ENCODE assay signal across 13 cellular contexts in the genomic region with DNA sequence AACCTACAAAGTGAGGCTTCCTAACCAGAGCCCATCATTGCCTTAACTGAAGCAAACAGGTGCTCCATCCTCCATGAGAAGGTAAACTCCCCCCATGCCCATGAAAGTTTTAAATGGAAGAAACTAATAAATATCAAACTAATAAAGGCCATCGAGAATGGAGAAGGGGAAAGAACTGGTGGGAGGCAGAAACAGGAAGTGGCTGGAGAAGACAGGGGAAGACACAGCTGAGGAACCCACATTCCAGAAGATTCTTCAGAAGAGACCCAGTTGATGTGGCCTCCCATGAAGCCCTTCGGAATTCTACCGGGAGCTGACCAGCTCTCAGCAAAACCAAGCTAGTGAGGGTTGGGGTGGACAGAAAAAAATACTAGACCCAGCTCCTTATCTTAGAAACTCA. TPM values are rescaled to one million over a fixed set of nuclear protein-coding genes. Genes with fewer than 3 reads are reported as not detected.
DNase-seq lines count a peak whose midpoint lies in the region; ATAC-seq and TF ChIP-seq lines count a peak whose summit lies in the region.
"Had no signal": no experiment of that assay in that cellular context is flagged by ENCODE, and none has a peak within 500 bp of the region (broad histone marks: within the 10 kb centered on the region; RNA-seq: fewer than 3 reads in every experiment).

No MANE protein-coding gene starts in this region.

- H3K36me3 Mint-ChIP-seq in CD4-positive, alpha-beta T cell (ENCODE audit: low read depth), result peaks cover 19% of the 10 kb centered on the region

- no peak for DNase-seq in CD4-positive, alpha-beta T cell
- DNase-seq in adrenal gland (peak in 1 of 7 donors; percentile 15), ovary (no peak), amniotic stem cell (lab: John Stamatoyannopoulos, UW) (no peak), C1 segment of cervical spinal cord (lab: John Stamatoyannopoulos, UW) (no peak)
- DNase-seq: activated CD4-positive, alpha-beta T cell treated with anti-CD3 and anti-CD28 coated beads, Interleukin-2, amount 50 U/mL, for 48 hours; dermis blood vessel endothelial cell; NCI-H1048; PC-3; stimulated activated CD4-positive, alpha-beta T cell treated with anti-CD3 and anti-CD28 coated beads, Interleukin-1b, Interleukin-23, amount 100 ng/mL, for 48 hours had no signal

- no peaks in the 10 kb centered on the region for H3K27me3 Mint-ChIP-seq in CD4-positive, alpha-beta T cell

- whole genome bisulfite sequencing in adrenal gland, 4 donors, result 73 to 77% (median 76%) methylated on average over 3 of the region's 3 CpGs
- WGBS in ovary, 3 donors, result 74 to 83% (median 78%) methylated on average over 3 of the region's 3 CpGs

- H3K4me2 ChIP-seq in BLaER1, result peak overlapping the region; percentile 78

- H3K27me3 ChIP-seq in BLaER1 (no peaks in the 10 kb centered on the region), adrenal gland (no peaks in the 10 kb centered on the region), ovary (no peaks in the 10 kb centered on the region)
- H3K27me3 ChIP-seq in CD4-positive, alpha-beta T cell (ENCODE audit: control insufficient read depth, insufficient read depth, low read length), result no peaks in the 10 kb centered on the region

- no peak overlapping the region for H3K4me3 Mint-ChIP-seq in CD4-positive, alpha-beta T cell

- H3K36me3 ChIP-seq in BLaER1, result no peaks in the 10 kb centered on the region
- peaks cover 0 to 7% of the 10 kb centered on the region in 2 donors for H3K36me3 ChIP-seq in adrenal gland (replicated peaks in 1 of 2)
- no peaks in the 10 kb centered on the region for H3K36me3 ChIP-seq in ovary
- H3K36me3 ChIP-seq: prostate gland had no signal

- CTCF ChIA-PET in CD4-positive, alpha-beta T cell (lab: Charles Lee), result interaction anchor here (0.9 to 2.0 kb wide), 3 partner anchors 23 to 115 kb away, joined by 3 to 9 read pairs (median 3); partner anchors contain the start of gene SH3BP5

- TF ChIP-seq EP300 in ovary (IDR thresholded peaks at IDR 0.05), result no peak

- H3K9me3 ChIP-seq in BLaER1 (no peaks in the 10 kb centered on the region), adrenal gland (replicated peaks in 1 of 3) (no peaks in the 10 kb centered on the region), ovary (no peaks in the 10 kb centered on the region)
- H3K9me3 ChIP-seq in CD4-positive, alpha-beta T cell (ENCODE audit: control insufficient read depth, low read length), result no peaks in the 10 kb centered on the region
- H3K9me3 ChIP-seq: prostate gland had no signal

- H3K9me3 Mint-ChIP-seq in CD4-positive, alpha-beta T cell, result no peaks in the 10 kb centered on the region

- no peaks in the 10 kb centered on the region for H4K20me1 ChIP-seq in BLaER1

- no peak for TF ChIP-seq CTCF in CD4-positive, alpha-beta T cell (IDR thresholded peaks at IDR 0.05)
- no peak for TF ChIP-seq CTCF in adrenal gland (IDR thresholded peaks at IDR 0.05)
- no peak for TF ChIP-seq CTCF in ovary (IDR thresholded peaks at IDR 0.05)

- H3K27ac Mint-ChIP-seq in CD4-positive, alpha-beta T cell, result peak overlapping the region; percentile 94

- H3K27ac ChIP-seq in BLaER1, result no peak overlapping the region
- peak overlapping the region; percentile 46 for H3K27ac ChIP-seq in CD4-positive, alpha-beta T cell (ENCODE audit: low read depth, low read length)
- peak overlapping the region; percentile 2 to 98 (median 92) for H3K27ac ChIP-seq in adrenal gland
- peak overlapping the region; percentile 0 to 34 for H3K27ac ChIP-seq in ovary

- ATAC-seq in CD4-positive, alpha-beta T cell (ENCODE audit: poor library complexity), result no peak
- ATAC-seq in GM18519 (IDR thresholded peaks at IDR 0.05; ENCODE audit: low FRiP score, unreplicated experiment), result no peak
- ATAC-seq: PC-3 had no signal

- TF ChIP-seq POLR2A in adrenal gland (IDR thresholded peaks at IDR 0.05) (no peak), ovary (IDR thresholded peaks at IDR 0.05) (no peak)

- intact Hi-C loops in CD4-positive, alpha-beta T cell (cut with DNase I, micrococcal nuclease), result no loop called here
- intact Hi-C loops in adrenal gland (cut with DNase I) (no loop called here), ovary (cut with DNase I) (loop anchor here in 1 of 4 donors (5.0 kb wide), 1 partner anchor 37 kb away; no protein-coding TSS in a partner anchor)

- peaks cover 43% of the 10 kb centered on the region for H3K4me1 ChIP-seq in BLaER1
- H3K4me1 ChIP-seq in adrenal gland (replicated peaks in 1 of 2), result peaks cover 51 to 93% of the 10 kb centered on the region in 2 donors
- H3K4me1 ChIP-seq in ovary (ENCODE audit: insufficient read depth), result peaks cover 22% of the 10 kb centered on the region
- H3K4me1 ChIP-seq: prostate gland had no signal

- H3K9ac ChIP-seq in BLaER1, result no peak overlapping the region

- H3K4me1 Mint-ChIP-seq in CD4-positive, alpha-beta T cell (ENCODE audit: low read depth), result peaks cover 95% of the 10 kb centered on the region

- H3K4me3 ChIP-seq in BLaER1 (no peak overlapping the region), adrenal gland (no peak overlapping the region), ovary (no peak overlapping the region)
- H3K4me3 ChIP-seq: prostate gland had no signal

- POLR2A ChIA-PET in CD4-positive, alpha-beta T cell (lab: Charles Lee), result interaction anchor here (0.7 to 3.5 kb wide), 9 partner anchors 10 to 41 kb away, joined by 4 to 15 read pairs (median 10); partner anchors contain the start of gene SH3BP5

RNA-seq across cellular contexts. Expression of gene SH3BP5, which starts 41.7 kb away (rescaled TPM):
- 10 to 100 TPM; 16.8 to 17.7 TPM for total RNA-seq in CD4-positive, alpha-beta T cell
- total RNA-seq in adrenal gland (100 to 1,000 TPM; 134 to 830 (median 180) TPM), ovary (100 to 1,000 TPM in 5 of 7 donors, 10 to 100 TPM in 2; 80.4 to 205 (median 142) TPM)
- polyA plus RNA-seq in adrenal gland (1,000 to 10,000 TPM in 1 of 3 donors, 100 to 1,000 TPM in 2; 119 to 1,158 (median 135) TPM), ovary (100 to 1,000 TPM; 131 to 157 TPM)

Comparison
In these comparisons a context has a peak if more than half of its experiments do, and no peak if none do; other contexts are left out.
1. RNA of gene SH3BP5, which starts 41.7 kb away (total RNA-seq): 134 to 830 TPM in adrenal gland and 80.4 to 205 TPM in ovary; 16.8 to 17.7 TPM in CD4-positive, alpha-beta T cell; every median in the first group is over 4 times any median in the second.